ENCODE assay signal across 3 cellular contexts in genomic region chr16:31278853-31279252, GRCh38. TPM values are rescaled to one million over a fixed set of nuclear protein-coding genes. Genes with fewer than 3 reads are reported as not detected.
"Had no signal": no experiment of that assay in that cellular context is flagged by ENCODE, and none has a peak within 500 bp of the region (broad histone marks: within the 10 kb centered on the region; RNA-seq: fewer than 3 reads in every experiment).

No MANE protein-coding gene starts in this region.

RNA-seq across cellular contexts. Expression of gene ITGAM, which starts 19.1 kb away (rescaled TPM):
- total RNA-seq: bronchial epithelial cell, cardiac muscle cell, chondrocyte had no signal
- polyA plus RNA-seq: cardiac muscle cell had no signal
